Comparison of ENCODE assay signal across 1 cellular context in the genomic region with DNA sequence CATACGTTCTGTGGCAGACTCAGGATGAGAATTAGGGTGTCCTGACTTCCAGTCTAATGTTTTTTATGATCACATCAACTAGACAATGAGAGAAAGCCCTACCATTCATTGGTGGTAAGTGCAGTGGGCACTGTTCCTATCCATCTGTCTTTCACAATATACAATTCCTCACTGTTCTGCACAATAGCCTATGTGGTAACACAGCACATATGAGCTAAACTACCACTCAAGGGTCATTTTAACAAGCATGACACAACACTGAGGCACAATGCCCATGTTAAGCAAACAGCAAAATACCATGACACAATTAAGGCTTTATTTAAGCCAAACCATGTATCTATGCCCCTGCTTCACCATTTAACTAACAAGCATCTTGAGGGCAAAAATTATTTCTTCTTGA.
TF ChIP-seq lines count a peak whose summit lies in the region.

No MANE protein-coding gene starts in this region.

TF ChIP-seq in liver, 16 proteins besides CTCF, POLR2A, EP300 and RAD21 (continued from another document):
- TF ChIP-seq JUND (IDR thresholded peaks at IDR 0.05) = peak; percentile 71 to 86
- peak; percentile 26 for TF ChIP-seq ZBTB33 (IDR thresholded peaks at IDR 0.05)
- peak; percentile 80 to 83 for TF ChIP-seq HNF4A (conservative IDR thresholded peaks at IDR 0.05)
